In the genomic region with DNA sequence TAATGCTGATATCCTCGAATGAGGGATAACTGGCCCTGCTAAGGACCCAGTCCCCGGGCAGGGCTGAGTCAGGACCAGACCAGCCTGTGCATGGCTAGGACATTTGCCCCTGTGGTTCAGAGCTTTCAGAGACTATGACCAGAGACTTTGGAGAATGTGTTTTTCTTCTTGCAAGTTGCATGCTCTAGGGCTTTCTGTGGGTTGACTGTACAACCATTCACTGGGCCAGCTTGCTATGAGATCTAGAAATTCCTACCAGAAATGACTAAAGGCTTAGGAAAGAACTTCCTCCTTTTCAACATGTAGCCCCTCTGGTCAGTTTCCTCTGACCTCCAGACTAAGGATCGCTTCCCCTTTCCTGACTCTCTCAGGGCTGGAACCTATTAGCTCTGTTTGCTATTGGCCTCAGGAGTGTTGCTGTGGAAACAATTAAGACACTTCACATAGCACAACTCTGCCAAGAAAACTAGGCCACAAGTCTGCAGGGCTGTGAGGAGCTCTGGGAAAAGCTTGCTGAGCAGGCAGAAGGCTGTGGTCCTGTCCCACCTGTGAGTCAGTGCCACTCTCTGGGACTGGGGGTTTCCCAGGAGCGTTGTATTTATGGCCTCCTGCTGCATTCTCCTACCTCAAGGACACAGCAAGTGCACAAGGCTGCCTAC, we compare ENCODE assay signal across 9 cellular contexts. TPM values are rescaled to one million over a fixed set of nuclear protein-coding genes. Genes with fewer than 3 reads are reported as not detected.
DNase-seq lines count a peak whose midpoint lies in the region; ATAC-seq and TF ChIP-seq lines count a peak whose summit lies in the region.
"Had no signal": no experiment of that assay in that cellular context is flagged by ENCODE, and none has a peak within 500 bp of the region (broad histone marks: within the 10 kb centered on the region; RNA-seq: fewer than 3 reads in every experiment).

No MANE protein-coding gene starts in this region.

- TF ChIP-seq EP300 in suprapubic skin (IDR thresholded peaks at IDR 0.05) = no peak

- peak in 1 of 2 donors; percentile 39 for TF ChIP-seq POLR2A in suprapubic skin (IDR thresholded peaks at IDR 0.05)

- H4K20me1 ChIP-seq in mammary epithelial cell (ENCODE audit: insufficient read depth, low read length) = no peaks in the 10 kb centered on the region

- H3K27ac ChIP-seq in mammary epithelial cell (ENCODE audit: insufficient read depth, low read depth, low read length) (no peak overlapping the region), layer of hippocampus (ENCODE audit: low read depth, low read length) (peak overlapping the region; percentile 79), suprapubic skin (peak overlapping the region; percentile 90)
- no peak overlapping the region for H3K27ac ChIP-seq in effector memory CD4-positive, alpha-beta T cell (ENCODE audit: insufficient read depth, low read length, poor library complexity, severe bottlenecking)

- H3K9me3 ChIP-seq in mammary epithelial cell (replicated peaks; ENCODE audit: insufficient read depth, low read length) (no peaks in the 10 kb centered on the region), suprapubic skin (no peaks in the 10 kb centered on the region)
- no peaks in the 10 kb centered on the region for H3K9me3 ChIP-seq in effector memory CD4-positive, alpha-beta T cell (ENCODE audit: control insufficient read depth, low read length)

- H3K27me3 Mint-ChIP-seq in activated CD8-positive, alpha-beta T cell treated with anti-CD3 and anti-CD28 coated beads, Interleukin-2, amount 10 ng/mL, durations not matched to agents 7 days and 5 days (ENCODE audit: low read depth) = no peaks in the 10 kb centered on the region
- H3K27me3 Mint-ChIP-seq: stimulated activated naive CD8-positive, alpha-beta T cell treated with anti-CD3 and anti-CD28 coated beads, Interleukin-15, amount 100 ng/mL, for 72 hours had no signal

- CTCF ChIA-PET in mammary epithelial cell (lab: Charles Lee; ENCODE audit: low non-redundant PET) = no interaction called here
- CTCF ChIA-PET in activated CD8-positive, alpha-beta T cell treated with anti-CD3 and anti-CD28 coated beads, Interleukin-2, amount 10 ng/mL, durations not matched to agents 7 days and 5 days (lab: Charles Lee) = interaction anchor here (1.4 to 2.1 kb wide), 2 partner anchors 15 kb away, joined by 3 to 8 read pairs; no protein-coding TSS in a partner anchor

- H3K36me3 Mint-ChIP-seq in activated CD8-positive, alpha-beta T cell treated with anti-CD3 and anti-CD28 coated beads, Interleukin-2, amount 10 ng/mL, durations not matched to agents 7 days and 5 days (ENCODE audit: low read depth) = peaks cover 34% of the 10 kb centered on the region

- DNase-seq in MV-4-11 (lab: John Stamatoyannopoulos, UW) = peak; percentile 99
- DNase-seq in mammary epithelial cell = peak; percentile 20
- peak in 1 of 2 donors; percentile 84 for DNase-seq in suprapubic skin (ENCODE audit: low spot score in 2 of 2)
- DNase-seq in effector memory CD4-positive, alpha-beta T cell = no peak
- DNase-seq in activated CD8-positive, alpha-beta T cell treated with anti-CD3 and anti-CD28 coated beads, Interleukin-2, amount 10 ng/mL, durations not matched to agents 7 days and 5 days = no peak
- DNase-seq: stimulated activated naive CD8-positive, alpha-beta T cell treated with anti-CD3 and anti-CD28 coated beads, Interleukin-15, amount 100 ng/mL, for 72 hours had no signal

- peaks cover 11% of the 10 kb centered on the region for H3K79me2 ChIP-seq in mammary epithelial cell (ENCODE audit: insufficient read depth, low read length)

- no peaks in the 10 kb centered on the region for H3K4me1 Mint-ChIP-seq in activated CD8-positive, alpha-beta T cell treated with anti-CD3 and anti-CD28 coated beads, Interleukin-2, amount 10 ng/mL, durations not matched to agents 7 days and 5 days (ENCODE audit: low read depth)
- H3K4me1 Mint-ChIP-seq: stimulated activated naive CD8-positive, alpha-beta T cell treated with anti-CD3 and anti-CD28 coated beads, Interleukin-15, amount 100 ng/mL, for 72 hours had no signal

- POLR2A ChIA-PET in activated CD8-positive, alpha-beta T cell treated with anti-CD3 and anti-CD28 coated beads, Interleukin-2, amount 10 ng/mL, durations not matched to agents 7 days and 5 days (lab: Charles Lee) = no interaction called here

- H3K4me3 ChIP-seq in mammary epithelial cell (replicated peaks in 1 of 3; ENCODE audit: insufficient read depth in 1 of 3, low read depth in 2 of 3, low read length in 3 of 3) (no peak overlapping the region), suprapubic skin (peak overlapping the region; percentile 7)
- no peak overlapping the region for H3K4me3 ChIP-seq in effector memory CD4-positive, alpha-beta T cell (ENCODE audit: insufficient read depth, low read depth, low read length, poor library complexity, severe bottlenecking)

- H3K4me1 ChIP-seq in mammary epithelial cell (ENCODE audit: insufficient read depth, low read length) = peaks cover 11% of the 10 kb centered on the region
- H3K4me1 ChIP-seq in suprapubic skin = peaks cover 74% of the 10 kb centered on the region
- no peaks in the 10 kb centered on the region for H3K4me1 ChIP-seq in effector memory CD4-positive, alpha-beta T cell (ENCODE audit: control insufficient read depth, insufficient read depth, low read length, poor library complexity, severe bottlenecking)

- no peak overlapping the region for H3K27ac Mint-ChIP-seq in activated CD8-positive, alpha-beta T cell treated with anti-CD3 and anti-CD28 coated beads, Interleukin-2, amount 10 ng/mL, durations not matched to agents 7 days and 5 days
- H3K27ac Mint-ChIP-seq: stimulated activated naive CD8-positive, alpha-beta T cell treated with anti-CD3 and anti-CD28 coated beads, Interleukin-15, amount 100 ng/mL, for 72 hours had no signal

- no peak overlapping the region for H3K9ac ChIP-seq in mammary epithelial cell (ENCODE audit: insufficient read depth, low read length)

- 52% methylated on average over 3 of the region's 4 CpGs for WGBS in mammary epithelial cell (ENCODE audit: low coverage, missing lambda C conversion rate)
- WGBS in suprapubic skin = 34% methylated on average over 4 of the region's 4 CpGs

- no peak overlapping the region for H2AFZ ChIP-seq in mammary epithelial cell (ENCODE audit: low read depth, low read length)

- intact Hi-C loops in mammary epithelial cell (cut with micrococcal nuclease) = no loop called here

- H3K36me3 ChIP-seq in mammary epithelial cell (ENCODE audit: insufficient read depth, low read length) (peaks cover 5% of the 10 kb centered on the region), suprapubic skin (peaks cover 41% of the 10 kb centered on the region)
- H3K36me3 ChIP-seq in effector memory CD4-positive, alpha-beta T cell (ENCODE audit: control insufficient read depth, insufficient read depth, low read length) = peaks cover 73% of the 10 kb centered on the region

- H3K27me3 ChIP-seq in mammary epithelial cell (ENCODE audit: insufficient read depth, low read length) (no peaks in the 10 kb centered on the region), layer of hippocampus (ENCODE audit: control insufficient read depth, insufficient read depth, low read length) (no peaks in the 10 kb centered on the region), suprapubic skin (no peaks in the 10 kb centered on the region)
- H3K27me3 ChIP-seq in effector memory CD4-positive, alpha-beta T cell (replicated peaks; ENCODE audit: control insufficient read depth, insufficient read depth, low read length, poor library complexity, severe bottlenecking) = no peaks in the 10 kb centered on the region

- no peak overlapping the region for H3K4me3 Mint-ChIP-seq in activated CD8-positive, alpha-beta T cell treated with anti-CD3 and anti-CD28 coated beads, Interleukin-2, amount 10 ng/mL, durations not matched to agents 7 days and 5 days
- H3K4me3 Mint-ChIP-seq: stimulated activated naive CD8-positive, alpha-beta T cell treated with anti-CD3 and anti-CD28 coated beads, Interleukin-15, amount 100 ng/mL, for 72 hours had no signal

- ATAC-seq in HG02571 (IDR thresholded peaks at IDR 0.05; ENCODE audit: unreplicated experiment) (no peak), HG03457 (IDR thresholded peaks at IDR 0.05; ENCODE audit: unreplicated experiment) (no peak)
- no peak for ATAC-seq in activated CD8-positive, alpha-beta T cell treated with anti-CD3 and anti-CD28 coated beads, Interleukin-2, amount 10 ng/mL, durations not matched to agents 7 days and 5 days
- ATAC-seq: stimulated activated naive CD8-positive, alpha-beta T cell treated with anti-CD3 and anti-CD28 coated beads, Interleukin-15, amount 100 ng/mL, for 72 hours had no signal

- dilution Hi-C loops in mammary epithelial cell (cut with HindIII; ENCODE audit: low sequenced_read_pairs) = no loop called here

- in situ Hi-C loops in mammary epithelial cell (cut with MboI; ENCODE audit: low sequenced_read_pairs in 2 of 2) = no loop called here

- no peak for TF ChIP-seq CTCF in mammary epithelial cell (conservative IDR thresholded peaks at IDR 0.05 in 1 of 2, IDR thresholded peaks at IDR 0.05 in 1 of 2; ENCODE audit: extremely low read depth in 1 of 2, insufficient read depth in 1 of 2, low read depth in 1 of 2, low read length in 2 of 2)
- no peak for TF ChIP-seq CTCF in suprapubic skin (IDR thresholded peaks at IDR 0.05)

- no peak overlapping the region for H3K4me2 ChIP-seq in mammary epithelial cell (ENCODE audit: insufficient read depth, low read depth, low read length)

- H3K9me3 Mint-ChIP-seq in activated CD8-positive, alpha-beta T cell treated with anti-CD3 and anti-CD28 coated beads, Interleukin-2, amount 10 ng/mL, durations not matched to agents 7 days and 5 days (ENCODE audit: insufficient read depth) = no peaks in the 10 kb centered on the region
- H3K9me3 Mint-ChIP-seq: stimulated activated naive CD8-positive, alpha-beta T cell treated with anti-CD3 and anti-CD28 coated beads, Interleukin-15, amount 100 ng/mL, for 72 hours had no signal

- BruUV-seq in mammary epithelial cell (replicated peaks; lab: Mats Ljungman, UMichigan) = no TSS peak

RNA-seq across cellular contexts. Expression of a gene that starts 10.7 kb away (rescaled TPM):
- total RNA-seq in mammary epithelial cell = 10 to 100 TPM; 13.2 to 14.0 TPM
- 5.2 TPM for polyA plus RNA-seq in mammary epithelial cell
- 19.6 TPM for polyA minus RNA-seq in mammary epithelial cell
- 100 to 1,000 TPM in 1 of 4 donors, 10 to 100 TPM in 3; 86.1 to 141 (median 93.4) TPM for total RNA-seq in suprapubic skin
- total RNA-seq in activated CD8-positive, alpha-beta T cell treated with anti-CD3 and anti-CD28 coated beads, Interleukin-2, amount 10 ng/mL, durations not matched to agents 7 days and 5 days = 10 to 100 TPM; 24.4 to 28.1 TPM

RNA-seq across cellular contexts. Expression of a gene that starts 27.5 kb away (rescaled TPM):
- 10 to 100 TPM in 1 of 2 donors, 1 to 10 TPM in 1; 6.7 to 11.0 TPM for total RNA-seq in mammary epithelial cell
- polyA plus RNA-seq in mammary epithelial cell = 3.2 TPM
- polyA minus RNA-seq in mammary epithelial cell = 6.0 TPM
- 1 to 10 TPM; 3.6 to 8.0 (median 4.5) TPM for total RNA-seq in suprapubic skin
- 1 to 10 TPM in 1 of 2 experiments, under 1 TPM in 1; 0.95 to 1.3 TPM for total RNA-seq in activated CD8-positive, alpha-beta T cell treated with anti-CD3 and anti-CD28 coated beads, Interleukin-2, amount 10 ng/mL, durations not matched to agents 7 days and 5 days

RNA-seq across cellular contexts. Expression of a gene that starts 49.1 kb away (rescaled TPM):
- total RNA-seq in mammary epithelial cell (1 to 10 TPM; 2.1 to 2.7 TPM), suprapubic skin (1 to 10 TPM in 3 of 4 donors, not detected in 1; 1.7 to 3.7 (median 1.7) TPM)
- polyA plus RNA-seq in mammary epithelial cell = 0.24 TPM
- not detected for polyA minus RNA-seq in mammary epithelial cell
- total RNA-seq in activated CD8-positive, alpha-beta T cell treated with anti-CD3 and anti-CD28 coated beads, Interleukin-2, amount 10 ng/mL, durations not matched to agents 7 days and 5 days = 1 to 10 TPM; 2.1 TPM

RNA-seq across cellular contexts. Expression of a gene that starts 53.0 kb away (rescaled TPM):
- total RNA-seq in mammary epithelial cell = 10 to 100 TPM; 11.2 to 18.0 TPM
- polyA plus RNA-seq in mammary epithelial cell = 10.5 TPM
- polyA minus RNA-seq in mammary epithelial cell = 11.1 TPM
- 10 to 100 TPM in 1 of 4 donors, 1 to 10 TPM in 3; 6.7 to 10.1 (median 8.8) TPM for total RNA-seq in suprapubic skin
- total RNA-seq in activated CD8-positive, alpha-beta T cell treated with anti-CD3 and anti-CD28 coated beads, Interleukin-2, amount 10 ng/mL, durations not matched to agents 7 days and 5 days = 10 to 100 TPM; 21.8 to 23.5 TPM

RNA-seq across cellular contexts. Expression of a gene that starts 59.7 kb away (rescaled TPM):
- total RNA-seq in mammary epithelial cell (10 to 100 TPM; 28.5 to 30.9 TPM), suprapubic skin (10 to 100 TPM; 26.8 to 40.6 (median 35.3) TPM)
- 19.6 TPM for polyA plus RNA-seq in mammary epithelial cell
- polyA minus RNA-seq in mammary epithelial cell = 18.1 TPM
- 10 to 100 TPM; 50.0 to 54.6 TPM for total RNA-seq in activated CD8-positive, alpha-beta T cell treated with anti-CD3 and anti-CD28 coated beads, Interleukin-2, amount 10 ng/mL, durations not matched to agents 7 days and 5 days

Comparison
In these comparisons a context has a peak if more than half of its experiments do, and no peak if none do; other contexts are left out.
1. DNase-seq: peak in MV-4-11 (single experiment) and mammary epithelial cell (single experiment); none in effector memory CD4-positive, alpha-beta T cell (0 of 3) and activated CD8-positive, alpha-beta T cell treated with anti-CD3 and anti-CD28 coated beads, Interleukin-2, amount 10 ng/mL, durations not matched to agents 7 days and 5 days (single experiment).
2. H3K27ac ChIP-seq: peak in layer of hippocampus (single experiment) and suprapubic skin (single experiment); none in mammary epithelial cell (single experiment) and effector memory CD4-positive, alpha-beta T cell (single experiment).